ENCODE assay signal across 9 cellular contexts in genomic region chr6:169188051-169188863, GRCh38.
DNase-seq lines count a peak whose midpoint lies in the region; ATAC-seq lines count a peak whose summit lies in the region.
"Had no signal": no experiment of that assay in that cellular context is flagged by ENCODE, and none has a peak within 500 bp of the region (broad histone marks: within the 10 kb centered on the region; RNA-seq: fewer than 3 reads in every experiment).

No MANE protein-coding gene starts in this region.

- peak overlapping the region; percentile 11 for H2AK5ac ChIP-seq in mesenchymal stem cell (ENCODE audit: low read length, severe bottlenecking)

- H3K4me1 Mint-ChIP-seq in T-cell = peaks cover 0 to 4% (median 3%) of the 10 kb centered on the region in 3 donors

- H2BK5ac ChIP-seq in mesenchymal stem cell (ENCODE audit: low read depth, low read length, poor library complexity, severe bottlenecking) = no peak overlapping the region

- no peaks in the 10 kb centered on the region for H3K36me3 Mint-ChIP-seq in T-cell

- H3K27me3 Mint-ChIP-seq in T-cell = peaks cover 4 to 8% of the 10 kb centered on the region in 2 donors

- no peak overlapping the region for H3K4me3 ChIP-seq in mesenchymal stem cell (ENCODE audit: insufficient read depth in 1 of 2, low read depth in 1 of 2, low read length in 2 of 2)

- peaks cover 24% of the 10 kb centered on the region for H3K4me1 ChIP-seq in mesenchymal stem cell (ENCODE audit: control insufficient read depth, insufficient read depth, low read depth, low read length)

- POLR2A ChIA-PET in T-cell (lab: Charles Lee) = no interaction called here

- no peaks in the 10 kb centered on the region for H3K27me3 ChIP-seq in mesenchymal stem cell (ENCODE audit: control insufficient read depth in 1 of 2, insufficient read depth in 1 of 2, low read length in 2 of 2)

- H2BK15ac ChIP-seq in mesenchymal stem cell (ENCODE audit: low read depth, poor library complexity, severe bottlenecking) = no peak overlapping the region

- H3K36me3 ChIP-seq in mesenchymal stem cell (ENCODE audit: control insufficient read depth in 1 of 2, insufficient read depth in 2 of 2, low read depth in 1 of 2, low read length in 2 of 2) = no peaks in the 10 kb centered on the region

- H4K91ac ChIP-seq in mesenchymal stem cell (ENCODE audit: low read length) = no peak overlapping the region

- WGBS in mesenchymal stem cell = 61% methylated on average over 14 of the region's 15 CpGs

- H2BK12ac ChIP-seq in mesenchymal stem cell (ENCODE audit: low read length in 2 of 2) = no peak overlapping the region

- CTCF ChIA-PET in T-cell (lab: Charles Lee) = interaction anchor here in 1 of 2 donors (0.8 kb wide), 1 partner anchor 251 kb away, joined by 5 read pairs; no protein-coding TSS in a partner anchor

- no peak overlapping the region for H3K4ac ChIP-seq in mesenchymal stem cell (ENCODE audit: low read depth in 1 of 2, low read length in 2 of 2)

- no peak overlapping the region for H3K4me2 ChIP-seq in mesenchymal stem cell (ENCODE audit: low read length, poor library complexity, severe bottlenecking)

- no peak overlapping the region for H3K27ac Mint-ChIP-seq in T-cell

- no peak overlapping the region for H2BK120ac ChIP-seq in mesenchymal stem cell (ENCODE audit: low read depth, low read length)

- no peaks in the 10 kb centered on the region for H3K79me1 ChIP-seq in mesenchymal stem cell (replicated peaks; ENCODE audit: low read length, poor library complexity, severe bottlenecking)

- no peak for ATAC-seq in GM21423 (IDR thresholded peaks at IDR 0.05; ENCODE audit: unreplicated experiment)
- no peak for ATAC-seq in T-cell (replicated peaks in 1 of 4)
- no peak for ATAC-seq in GM19035 (IDR thresholded peaks at IDR 0.05; ENCODE audit: unreplicated experiment)

- H3K27ac ChIP-seq in mesenchymal stem cell (ENCODE audit: low read length, poor library complexity, severe bottlenecking) = no peak overlapping the region

- peak overlapping the region; percentile 17 for H3K9ac ChIP-seq in mesenchymal stem cell (ENCODE audit: low read length)

- H3K4me3 Mint-ChIP-seq in T-cell = no peak overlapping the region

- no peak overlapping the region for H2AFZ ChIP-seq in mesenchymal stem cell (ENCODE audit: low read depth, low read length)

- DNase-seq in COLO668 (lab: John Stamatoyannopoulos, UW; ENCODE audit: unreplicated experiment) (peak; percentile 3), HS-5 (ENCODE audit: low read depth) (peak; percentile 72), amniotic epithelial cell (ENCODE audit: low read depth) (peak; percentile 94), mesenchymal stem cell (peak; percentile 42), T-cell (no peak), GOT3 (lab: John Stamatoyannopoulos, UW) (no peak)
- DNase-seq: SW 1271 had no signal

- no peak overlapping the region for H4K8ac ChIP-seq in mesenchymal stem cell (ENCODE audit: low read length)

- H3K14ac ChIP-seq in mesenchymal stem cell (ENCODE audit: low read length in 2 of 2) = no peak overlapping the region

- no peak overlapping the region for H3K23ac ChIP-seq in mesenchymal stem cell (ENCODE audit: low read length in 2 of 2)

- H3K9me3 ChIP-seq in mesenchymal stem cell (ENCODE audit: control insufficient read depth, low read length) = no peaks in the 10 kb centered on the region

- H3K18ac ChIP-seq in mesenchymal stem cell (ENCODE audit: low read depth in 1 of 2, low read length in 2 of 2) = no peak overlapping the region

- no peaks in the 10 kb centered on the region for H3K9me3 Mint-ChIP-seq in T-cell

Comparison
In these comparisons a context has a peak if more than half of its experiments do, and no peak if none do; other contexts are left out.
1. DNase-seq: peak in COLO668 (single experiment), HS-5 (single experiment), amniotic epithelial cell (single experiment) and mesenchymal stem cell (single experiment); none in T-cell (0 of 34) and GOT3 (single experiment).